ENCODE assay signal across 1 cellular context in genomic region chr12:54075974-54076373, GRCh38.
TF ChIP-seq lines count a peak whose summit lies in the region.

No MANE protein-coding gene starts in this region.

TF ChIP-seq in H1, 55 proteins besides CTCF, POLR2A, EP300 and RAD21:
- peak; percentile 95 for TF ChIP-seq TCF12 (IDR thresholded peaks at IDR 0.05; ENCODE audit: low read depth, low read length)
- no peak for TF ChIP-seq BCL11A (IDR thresholded peaks at IDR 0.05; ENCODE audit: low read depth in 2 of 2, low read length in 2 of 2)
- TF ChIP-seq SIN3A (conservative IDR thresholded peaks at IDR 0.05 in 1 of 2, IDR thresholded peaks at IDR 0.05 in 1 of 2; ENCODE audit: low read depth in 1 of 2, low read length in 2 of 2), result peak in 1 of 2 experiments; percentile 60; a peak in 1 of 4 replicates
- TF ChIP-seq YY1 (IDR thresholded peaks at IDR 0.05; ENCODE audit: low read depth, low read length), result peak; percentile 48; the same call in 1 of the 2 replicates
- TF ChIP-seq CTBP2 (IDR thresholded peaks at IDR 0.05; ENCODE audit: borderline replicate concordance, insufficient read depth, insufficient read length, low read length), result no peak
- TF ChIP-seq TAF7 (optimal IDR thresholded peaks at IDR 0.05; ENCODE audit: borderline replicate concordance, low read depth, low read length), result no peak
- 0 out of 2 replicates have a peak, but pooled peaks have one; percentile 29 for TF ChIP-seq SUZ12 (IDR thresholded peaks at IDR 0.05; ENCODE audit: low read length)
- no peak for TF ChIP-seq MAFK (IDR thresholded peaks at IDR 0.05; ENCODE audit: low read depth, low read length)
- peak; percentile 23; the same call in 1 of the 2 replicates for TF ChIP-seq CREB1 (IDR thresholded peaks at IDR 0.05)
- TF ChIP-seq ZNF274 (IDR thresholded peaks at IDR 0.05; ENCODE audit: borderline replicate concordance, extremely low read depth, low read length), result no peak
- TF ChIP-seq SIX5 (IDR thresholded peaks at IDR 0.05; ENCODE audit: low read depth, low read length), result no peak
- TF ChIP-seq POU5F1 (IDR thresholded peaks at IDR 0.05; ENCODE audit: low read depth, low read length), result peak; percentile 75; the same call in 1 of the 2 replicates
- TF ChIP-seq SP1 (IDR thresholded peaks at IDR 0.05; ENCODE audit: low read depth, low read length), result peak; percentile 73; the same call in 1 of the 2 replicates
- TF ChIP-seq PHF8 (conservative IDR thresholded peaks at IDR 0.05; ENCODE audit: low read depth, low read length), result no peak
- TF ChIP-seq POLR2AphosphoS5 (IDR thresholded peaks at IDR 0.05; ENCODE audit: low read depth, low read length), result no peak
- TF ChIP-seq NRF1 (IDR thresholded peaks at IDR 0.05; ENCODE audit: low read depth, low read length), result no peak
- no peak for TF ChIP-seq HDAC6 (IDR thresholded peaks at IDR 0.05; ENCODE audit: low read depth, low read length)
- TF ChIP-seq FOSL1 (IDR thresholded peaks at IDR 0.05; ENCODE audit: insufficient read depth, low read depth, low read length), result no peak
- TF ChIP-seq CHD7 (IDR thresholded peaks at IDR 0.05; ENCODE audit: insufficient replicate concordance, low read length), result no peak
- TF ChIP-seq TEAD4 (IDR thresholded peaks at IDR 0.05; ENCODE audit: low read depth, low read length), result 0 out of 2 replicates have a peak, but pooled peaks have one; percentile 26
- TF ChIP-seq CBX8 (IDR thresholded peaks at IDR 0.05; ENCODE audit: borderline replicate concordance, low read depth, low read length), result no peak
- no peak for TF ChIP-seq GTF2F1 (IDR thresholded peaks at IDR 0.05; ENCODE audit: borderline replicate concordance, low read depth, low read length)
- TF ChIP-seq SRF (IDR thresholded peaks at IDR 0.05; ENCODE audit: low read depth, low read length), result no peak
- no peak for TF ChIP-seq ASH2L (IDR thresholded peaks at IDR 0.05; ENCODE audit: low read length)
- TF ChIP-seq BRCA1 (IDR thresholded peaks at IDR 0.05; ENCODE audit: low read depth, low read length), result no peak
